8 cellular contexts compared by ENCODE assay signal in the genomic region with DNA sequence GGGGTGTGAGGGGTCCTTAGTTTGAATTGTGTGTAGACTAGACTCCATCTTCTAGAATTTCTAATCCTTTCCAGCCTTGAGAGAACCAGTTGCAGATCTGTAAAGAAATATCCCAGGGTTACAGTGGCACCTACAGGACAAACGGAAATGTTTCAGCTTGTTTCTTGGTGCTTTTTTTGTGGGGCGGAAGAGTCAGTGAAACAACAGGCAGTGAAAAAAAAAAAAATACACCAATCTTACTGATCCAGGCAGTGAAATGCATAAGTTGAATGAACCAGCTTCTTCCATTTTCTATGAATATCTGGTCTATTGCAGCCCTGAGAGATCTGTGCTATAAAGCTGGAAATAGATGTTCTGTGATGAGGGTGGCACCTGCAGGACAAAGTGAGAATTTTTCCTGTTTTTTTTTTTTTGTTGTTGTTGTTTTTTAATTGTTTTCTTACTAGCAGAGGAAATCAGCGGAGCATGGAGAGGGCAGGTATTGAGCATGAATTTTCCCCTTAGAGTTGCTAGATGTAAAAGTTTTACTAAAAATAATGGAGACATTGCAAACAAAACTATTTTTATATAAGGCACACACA.
A peak's percentile ranks its signal among the peaks of the same experiment; 100 is the strongest.
DNase-seq lines count a peak whose midpoint lies in the region; ATAC-seq and TF ChIP-seq lines count a peak whose summit lies in the region.

No MANE protein-coding gene starts in this region.

- intact Hi-C loops in stomach (cut with DNase I; ENCODE audit: low total_unique reads), result no loop called here

- no peak overlapping the region for H3K4me3 ChIP-seq in astrocyte of the spinal cord (ENCODE audit: low read depth, low read length)
- H3K4me3 ChIP-seq in stomach, result no peak overlapping the region

- no peaks in the 10 kb centered on the region for H3K9me3 ChIP-seq in stomach

- DNase-seq in COLO829 (ENCODE audit: low spot score) (peak; percentile 48), NCI-H345 (lab: John Stamatoyannopoulos, UW) (peak; percentile 57), astrocyte of the spinal cord (ENCODE audit: low read depth, low spot score) (peak; percentile 70), iPS-NIHi11 (ENCODE audit: low spot score) (peak; percentile 15), stomach (no peak), activated T-cell treated with anti-CD3 and anti-CD28 coated beads for 4 hours (no peak)

- no peaks in the 10 kb centered on the region for H3K27me3 ChIP-seq in stomach

- TF ChIP-seq POLR2A in stomach (IDR thresholded peaks at IDR 0.05), result no peak

- TF ChIP-seq CTCF in astrocyte of the spinal cord (IDR thresholded peaks at IDR 0.05; ENCODE audit: low read depth, low read length) (peak; percentile 45), stomach (IDR thresholded peaks at IDR 0.05) (peak in 5 of 7 experiments; percentile 46 to 85 (median 60))

- peaks cover 0 to 14% (median 2%) of the 10 kb centered on the region in 4 donors for H3K4me1 ChIP-seq in stomach

- no peaks in the 10 kb centered on the region for H3K36me3 ChIP-seq in stomach

- in situ Hi-C loops in astrocyte of the spinal cord (cut with HindIII; ENCODE audit: low sequenced_read_pairs), result no loop called here

- no peak for TF ChIP-seq EP300 in stomach (IDR thresholded peaks at IDR 0.05)

- ATAC-seq in GM19324 (IDR thresholded peaks at IDR 0.05; ENCODE audit: low FRiP score, unreplicated experiment), result peak; percentile 70
- peak; percentile 74 for ATAC-seq in HG03280 (IDR thresholded peaks at IDR 0.05; ENCODE audit: unreplicated experiment)

- 2 to 10% (median 7%) methylated on average over 3 of the region's 3 CpGs for WGBS in stomach, 5 donors

- no peak overlapping the region for H3K27ac ChIP-seq in stomach

Comparison
In these comparisons a context has a peak if more than half of its experiments do, and no peak if none do; other contexts are left out.
1. DNase-seq: peak in COLO829 (single experiment), NCI-H345 (single experiment), astrocyte of the spinal cord (single experiment) and iPS-NIHi11 (single experiment); none in stomach (single experiment) and activated T-cell treated with anti-CD3 and anti-CD28 coated beads for 4 hours (single experiment).